Comparison of ENCODE assay signal across 1 cellular context in the genomic region with DNA sequence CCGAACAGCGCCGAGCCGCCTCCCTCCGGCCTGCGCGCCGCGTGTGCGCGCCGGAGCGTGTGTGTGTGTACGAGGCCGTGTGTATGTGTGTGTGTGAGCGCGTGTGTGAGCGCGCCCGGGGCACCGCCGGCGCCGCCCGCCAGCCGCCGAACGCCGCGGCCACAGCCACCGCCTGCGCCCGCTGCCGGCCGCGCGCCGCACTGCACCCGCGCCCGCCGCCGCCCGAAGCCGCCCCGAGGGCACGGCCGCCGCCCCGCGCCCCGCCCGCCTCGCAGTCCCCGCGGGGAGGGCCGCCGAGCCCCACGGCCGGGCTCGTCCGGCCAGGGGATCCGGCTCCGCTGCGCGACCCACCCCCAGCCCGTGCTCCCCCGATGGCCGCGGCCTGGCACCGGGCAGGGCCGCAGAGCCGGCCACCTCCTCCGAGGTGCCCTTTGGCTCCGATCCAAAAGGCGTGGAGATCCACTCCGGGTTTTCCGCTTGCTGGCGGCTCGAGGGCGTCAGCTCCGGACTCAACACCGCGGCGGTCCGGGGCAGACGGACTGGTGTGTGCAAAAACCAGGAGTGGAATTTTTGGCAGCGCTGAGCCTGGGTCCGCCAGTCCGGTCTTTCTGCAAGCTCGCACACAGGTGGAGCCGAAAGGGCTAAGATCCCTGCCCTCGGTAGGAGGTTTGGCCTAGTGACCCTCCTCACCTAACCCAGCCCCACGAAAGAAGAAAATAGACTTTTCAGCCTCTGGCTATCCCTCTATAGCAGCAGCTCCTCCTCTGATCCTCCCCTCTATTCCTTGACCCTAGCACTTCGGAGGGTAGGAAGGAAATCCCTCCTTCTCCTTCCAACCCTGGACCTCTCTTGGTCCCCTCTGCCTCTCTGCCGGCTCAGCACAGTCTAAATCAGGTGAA.
A peak's percentile ranks its signal among the peaks of the same experiment; 100 is the strongest.
TF ChIP-seq lines count a peak whose summit lies in the region.

A gene with protein sequence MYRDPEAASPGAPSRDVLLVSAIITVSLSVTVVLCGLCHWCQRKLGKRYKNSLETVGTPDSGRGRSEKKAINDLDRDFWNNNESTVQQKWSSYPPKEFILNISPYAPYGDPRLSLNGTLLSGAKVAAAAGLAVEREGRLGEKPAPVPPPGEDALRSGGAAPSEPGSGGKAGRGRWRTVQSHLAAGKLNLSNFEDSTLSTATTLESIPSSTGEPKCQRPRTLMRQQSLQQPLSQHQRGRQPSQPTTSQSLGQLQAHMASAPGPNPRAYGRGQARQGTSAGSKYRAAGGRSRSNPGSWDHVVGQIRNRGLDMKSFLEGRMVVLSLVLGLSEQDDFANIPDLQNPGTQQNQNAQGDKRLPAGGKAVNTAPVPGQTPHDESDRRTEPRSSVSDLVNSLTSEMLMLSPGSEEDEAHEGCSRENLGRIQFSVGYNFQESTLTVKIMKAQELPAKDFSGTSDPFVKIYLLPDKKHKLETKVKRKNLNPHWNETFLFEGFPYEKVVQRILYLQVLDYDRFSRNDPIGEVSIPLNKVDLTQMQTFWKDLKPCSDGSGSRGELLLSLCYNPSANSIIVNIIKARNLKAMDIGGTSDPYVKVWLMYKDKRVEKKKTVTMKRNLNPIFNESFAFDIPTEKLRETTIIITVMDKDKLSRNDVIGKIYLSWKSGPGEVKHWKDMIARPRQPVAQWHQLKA (minus strand): TSS at position 47 of the 899 bp plus-strand sequence. CDS start 256 bp downstream, outside the sequence.

TF ChIP-seq in HepG2, 621 proteins besides CTCF, POLR2A, EP300 and RAD21 (continued from another document and continues in another):
- TF ChIP-seq, protein P1, sequence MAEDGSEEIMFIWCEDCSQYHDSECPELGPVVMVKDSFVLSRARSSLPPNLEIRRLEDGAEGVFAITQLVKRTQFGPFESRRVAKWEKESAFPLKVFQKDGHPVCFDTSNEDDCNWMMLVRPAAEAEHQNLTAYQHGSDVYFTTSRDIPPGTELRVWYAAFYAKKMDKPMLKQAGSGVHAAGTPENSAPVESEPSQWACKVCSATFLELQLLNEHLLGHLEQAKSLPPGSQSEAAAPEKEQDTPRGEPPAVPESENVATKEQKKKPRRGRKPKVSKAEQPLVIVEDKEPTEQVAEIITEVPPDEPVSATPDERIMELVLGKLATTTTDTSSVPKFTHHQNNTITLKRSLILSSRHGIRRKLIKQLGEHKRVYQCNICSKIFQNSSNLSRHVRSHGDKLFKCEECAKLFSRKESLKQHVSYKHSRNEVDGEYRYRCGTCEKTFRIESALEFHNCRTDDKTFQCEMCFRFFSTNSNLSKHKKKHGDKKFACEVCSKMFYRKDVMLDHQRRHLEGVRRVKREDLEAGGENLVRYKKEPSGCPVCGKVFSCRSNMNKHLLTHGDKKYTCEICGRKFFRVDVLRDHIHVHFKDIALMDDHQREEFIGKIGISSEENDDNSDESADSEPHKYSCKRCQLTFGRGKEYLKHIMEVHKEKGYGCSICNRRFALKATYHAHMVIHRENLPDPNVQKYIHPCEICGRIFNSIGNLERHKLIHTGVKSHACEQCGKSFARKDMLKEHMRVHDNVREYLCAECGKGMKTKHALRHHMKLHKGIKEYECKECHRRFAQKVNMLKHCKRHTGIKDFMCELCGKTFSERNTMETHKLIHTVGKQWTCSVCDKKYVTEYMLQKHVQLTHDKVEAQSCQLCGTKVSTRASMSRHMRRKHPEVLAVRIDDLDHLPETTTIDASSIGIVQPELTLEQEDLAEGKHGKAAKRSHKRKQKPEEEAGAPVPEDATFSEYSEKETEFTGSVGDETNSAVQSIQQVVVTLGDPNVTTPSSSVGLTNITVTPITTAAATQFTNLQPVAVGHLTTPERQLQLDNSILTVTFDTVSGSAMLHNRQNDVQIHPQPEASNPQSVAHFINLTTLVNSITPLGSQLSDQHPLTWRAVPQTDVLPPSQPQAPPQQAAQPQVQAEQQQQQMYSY (CRISPR knock-in tag; IDR thresholded peaks at IDR 0.05): peak; percentile 99
- TF ChIP-seq SNRNP70 (IDR thresholded peaks at IDR 0.05; ENCODE audit: low read depth, low read length) (no peak), DMAP1 (CRISPR knock-in tag; IDR thresholded peaks at IDR 0.05) (no peak), ZNF367 (CRISPR knock-in tag; IDR thresholded peaks at IDR 0.05; ENCODE audit: borderline replicate concordance) (no peak), ELF4 (CRISPR knock-in tag; IDR thresholded peaks at IDR 0.05; ENCODE audit: borderline replicate concordance) (no peak), HDAC6 (IDR thresholded peaks at IDR 0.05; ENCODE audit: low read depth, low read length) (no peak), ZBTB7B (CRISPR knock-in tag; IDR thresholded peaks at IDR 0.05) (peak; percentile 62; the same call in 1 of the 2 replicates), ZNF777 (CRISPR knock-in tag; IDR thresholded peaks at IDR 0.05) (peak; percentile 98), YEATS2 (CRISPR knock-in tag; IDR thresholded peaks at IDR 0.05; ENCODE audit: borderline replicate concordance) (peak; percentile 45; the same call in 1 of the 2 replicates), CAMTA2 (CRISPR knock-in tag; IDR thresholded peaks at IDR 0.05; ENCODE audit: borderline replicate concordance) (0 out of 2 replicates have a peak, but pooled peaks have one; percentile 54), ZNF883 (CRISPR knock-in tag; IDR thresholded peaks at IDR 0.05; ENCODE audit: not compliant biosample characterization) (no peak), ZNF530 (CRISPR knock-in tag; IDR thresholded peaks at IDR 0.05; ENCODE audit: low read depth) (no peak), ZNF446 (CRISPR knock-in tag; IDR thresholded peaks at IDR 0.05) (0 out of 2 replicates have a peak, but pooled peaks have one; percentile 65), HES4 (CRISPR knock-in tag; IDR thresholded peaks at IDR 0.05; ENCODE audit: borderline replicate concordance) (0 out of 2 replicates have a peak, but pooled peaks have one; percentile 59), NR2F1 (CRISPR knock-in tag; IDR thresholded peaks at IDR 0.05) (no peak), PPARG (CRISPR knock-in tag; conservative IDR thresholded peaks at IDR 0.05) (0 out of 2 replicates have a peak, but pooled peaks have one; percentile 27), ONECUT2 (CRISPR knock-in tag; IDR thresholded peaks at IDR 0.05) (no peak), XRCC5 (optimal IDR thresholded peaks at IDR 0.05; ENCODE audit: low read length) (peak; percentile 99), HNRNPLL (IDR thresholded peaks at IDR 0.05; ENCODE audit: low read depth, low read length, poor library complexity, severe bottlenecking) (peak; percentile 75), ELF3 (CRISPR knock-in tag; IDR thresholded peaks at IDR 0.05) (peak; percentile 68; the same call in 1 of the 2 replicates), ZMAT3 (CRISPR knock-in tag; conservative IDR thresholded peaks at IDR 0.05) (0 out of 2 replicates have a peak, but pooled peaks have one; percentile 64), FOSL1 (CRISPR knock-in tag; IDR thresholded peaks at IDR 0.05; ENCODE audit: borderline replicate concordance) (no peak), RXRB (CRISPR knock-in tag; IDR thresholded peaks at IDR 0.05; ENCODE audit: borderline replicate concordance) (peak; percentile 48; the same call in 1 of the 2 replicates), ZNF558 (CRISPR knock-in tag; IDR thresholded peaks at IDR 0.05; ENCODE audit: borderline replicate concordance) (no peak), NFKB2 (CRISPR knock-in tag; IDR thresholded peaks at IDR 0.05; ENCODE audit: borderline replicate concordance) (peak; percentile 50; the same call in 1 of the 2 replicates), KLF15 (CRISPR knock-in tag; IDR thresholded peaks at IDR 0.05; ENCODE audit: borderline replicate concordance) (no peak), ZBTB21 (CRISPR knock-in tag; IDR thresholded peaks at IDR 0.05) (no peak), GATAD2A (CRISPR knock-in tag; IDR thresholded peaks at IDR 0.05) (peak; percentile 46), RBM22 (optimal IDR thresholded peaks at IDR 0.05; ENCODE audit: low read length) (no peak), ZNF547 (CRISPR knock-in tag; IDR thresholded peaks at IDR 0.05) (no peak)
- TF ChIP-seq, protein P2, sequence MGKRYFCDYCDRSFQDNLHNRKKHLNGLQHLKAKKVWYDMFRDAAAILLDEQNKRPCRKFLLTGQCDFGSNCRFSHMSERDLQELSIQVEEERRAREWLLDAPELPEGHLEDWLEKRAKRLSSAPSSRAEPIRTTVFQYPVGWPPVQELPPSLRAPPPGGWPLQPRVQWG (CRISPR knock-in tag; IDR thresholded peaks at IDR 0.05; ENCODE audit: borderline replicate concordance, low read depth): no peak
- TF ChIP-seq, protein P3, sequence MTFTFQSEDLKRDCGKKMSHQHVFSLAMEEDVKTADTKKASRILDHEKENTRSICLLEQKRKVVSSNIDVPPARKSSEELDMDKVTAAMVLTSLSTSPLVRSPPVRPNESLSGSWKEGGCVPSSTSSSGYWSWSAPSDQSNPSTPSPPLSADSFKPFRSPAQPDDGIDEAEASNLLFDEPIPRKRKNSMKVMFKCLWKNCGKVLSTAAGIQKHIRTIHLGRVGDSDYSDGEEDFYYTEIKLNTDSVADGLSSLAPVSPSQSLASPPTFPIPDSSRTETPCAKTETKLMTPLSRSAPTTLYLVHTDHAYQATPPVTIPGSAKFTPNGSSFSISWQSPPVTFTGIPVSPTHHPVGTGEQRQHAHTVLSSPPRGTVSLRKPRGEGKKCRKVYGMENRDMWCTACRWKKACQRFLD (CRISPR knock-in tag; IDR thresholded peaks at IDR 0.05; ENCODE audit: borderline replicate concordance): no peak
- TF ChIP-seq, protein P4, sequence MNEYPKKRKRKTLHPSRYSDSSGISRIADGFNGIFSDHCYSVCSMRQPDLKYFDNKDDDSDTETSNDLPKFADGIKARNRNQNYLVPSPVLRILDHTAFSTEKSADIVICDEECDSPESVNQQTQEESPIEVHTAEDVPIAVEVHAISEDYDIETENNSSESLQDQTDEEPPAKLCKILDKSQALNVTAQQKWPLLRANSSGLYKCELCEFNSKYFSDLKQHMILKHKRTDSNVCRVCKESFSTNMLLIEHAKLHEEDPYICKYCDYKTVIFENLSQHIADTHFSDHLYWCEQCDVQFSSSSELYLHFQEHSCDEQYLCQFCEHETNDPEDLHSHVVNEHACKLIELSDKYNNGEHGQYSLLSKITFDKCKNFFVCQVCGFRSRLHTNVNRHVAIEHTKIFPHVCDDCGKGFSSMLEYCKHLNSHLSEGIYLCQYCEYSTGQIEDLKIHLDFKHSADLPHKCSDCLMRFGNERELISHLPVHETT (CRISPR knock-in tag; conservative IDR thresholded peaks at IDR 0.05): no peak
- TF ChIP-seq, protein P5, sequence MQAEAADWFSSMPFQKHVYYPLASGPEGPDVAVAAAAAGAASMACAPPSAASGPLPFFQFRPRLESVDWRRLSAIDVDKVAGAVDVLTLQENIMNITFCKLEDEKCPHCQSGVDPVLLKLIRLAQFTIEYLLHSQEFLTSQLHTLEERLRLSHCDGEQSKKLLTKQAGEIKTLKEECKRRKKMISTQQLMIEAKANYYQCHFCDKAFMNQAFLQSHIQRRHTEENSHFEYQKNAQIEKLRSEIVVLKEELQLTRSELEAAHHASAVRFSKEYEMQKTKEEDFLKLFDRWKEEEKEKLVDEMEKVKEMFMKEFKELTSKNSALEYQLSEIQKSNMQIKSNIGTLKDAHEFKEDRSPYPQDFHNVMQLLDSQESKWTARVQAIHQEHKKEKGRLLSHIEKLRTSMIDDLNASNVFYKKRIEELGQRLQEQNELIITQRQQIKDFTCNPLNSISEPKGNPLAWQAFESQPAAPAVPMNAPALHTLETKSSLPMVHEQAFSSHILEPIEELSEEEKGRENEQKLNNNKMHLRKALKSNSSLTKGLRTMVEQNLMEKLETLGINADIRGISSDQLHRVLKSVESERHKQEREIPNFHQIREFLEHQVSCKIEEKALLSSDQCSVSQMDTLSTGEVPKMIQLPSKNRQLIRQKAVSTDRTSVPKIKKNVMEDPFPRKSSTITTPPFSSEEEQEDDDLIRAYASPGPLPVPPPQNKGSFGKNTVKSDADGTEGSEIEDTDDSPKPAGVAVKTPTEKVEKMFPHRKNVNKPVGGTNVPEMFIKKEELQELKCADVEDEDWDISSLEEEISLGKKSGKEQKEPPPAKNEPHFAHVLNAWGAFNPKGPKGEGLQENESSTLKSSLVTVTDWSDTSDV (CRISPR knock-in tag; IDR thresholded peaks at IDR 0.05): peak; percentile 47; the same call in 1 of the 2 replicates
- TF ChIP-seq, protein P6, sequence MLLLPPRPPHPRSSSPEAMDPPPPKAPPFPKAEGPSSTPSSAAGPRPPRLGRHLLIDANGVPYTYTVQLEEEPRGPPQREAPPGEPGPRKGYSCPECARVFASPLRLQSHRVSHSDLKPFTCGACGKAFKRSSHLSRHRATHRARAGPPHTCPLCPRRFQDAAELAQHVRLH (CRISPR knock-in tag; IDR thresholded peaks at IDR 0.05; ENCODE audit: borderline replicate concordance, low read depth): peak; percentile 83; the same call in 1 of the 2 replicates
- TF ChIP-seq, protein P7, sequence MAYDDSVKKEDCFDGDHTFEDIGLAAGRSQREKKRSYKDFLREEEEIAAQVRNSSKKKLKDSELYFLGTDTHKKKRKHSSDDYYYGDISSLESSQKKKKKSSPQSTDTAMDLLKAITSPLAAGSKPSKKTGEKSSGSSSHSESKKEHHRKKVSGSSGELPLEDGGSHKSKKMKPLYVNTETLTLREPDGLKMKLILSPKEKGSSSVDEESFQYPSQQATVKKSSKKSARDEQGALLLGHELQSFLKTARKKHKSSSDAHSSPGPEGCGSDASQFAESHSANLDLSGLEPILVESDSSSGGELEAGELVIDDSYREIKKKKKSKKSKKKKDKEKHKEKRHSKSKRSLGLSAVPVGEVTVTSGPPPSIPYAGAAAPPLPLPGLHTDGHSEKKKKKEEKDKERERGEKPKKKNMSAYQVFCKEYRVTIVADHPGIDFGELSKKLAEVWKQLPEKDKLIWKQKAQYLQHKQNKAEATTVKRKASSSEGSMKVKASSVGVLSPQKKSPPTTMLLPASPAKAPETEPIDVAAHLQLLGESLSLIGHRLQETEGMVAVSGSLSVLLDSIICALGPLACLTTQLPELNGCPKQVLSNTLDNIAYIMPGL (CRISPR knock-in tag; IDR thresholded peaks at IDR 0.05; ENCODE audit: borderline replicate concordance in 1 of 2, low read depth in 1 of 2): peak; percentile 37 to 84; a peak in 2 of 4 replicates
- TF ChIP-seq, protein P8, sequence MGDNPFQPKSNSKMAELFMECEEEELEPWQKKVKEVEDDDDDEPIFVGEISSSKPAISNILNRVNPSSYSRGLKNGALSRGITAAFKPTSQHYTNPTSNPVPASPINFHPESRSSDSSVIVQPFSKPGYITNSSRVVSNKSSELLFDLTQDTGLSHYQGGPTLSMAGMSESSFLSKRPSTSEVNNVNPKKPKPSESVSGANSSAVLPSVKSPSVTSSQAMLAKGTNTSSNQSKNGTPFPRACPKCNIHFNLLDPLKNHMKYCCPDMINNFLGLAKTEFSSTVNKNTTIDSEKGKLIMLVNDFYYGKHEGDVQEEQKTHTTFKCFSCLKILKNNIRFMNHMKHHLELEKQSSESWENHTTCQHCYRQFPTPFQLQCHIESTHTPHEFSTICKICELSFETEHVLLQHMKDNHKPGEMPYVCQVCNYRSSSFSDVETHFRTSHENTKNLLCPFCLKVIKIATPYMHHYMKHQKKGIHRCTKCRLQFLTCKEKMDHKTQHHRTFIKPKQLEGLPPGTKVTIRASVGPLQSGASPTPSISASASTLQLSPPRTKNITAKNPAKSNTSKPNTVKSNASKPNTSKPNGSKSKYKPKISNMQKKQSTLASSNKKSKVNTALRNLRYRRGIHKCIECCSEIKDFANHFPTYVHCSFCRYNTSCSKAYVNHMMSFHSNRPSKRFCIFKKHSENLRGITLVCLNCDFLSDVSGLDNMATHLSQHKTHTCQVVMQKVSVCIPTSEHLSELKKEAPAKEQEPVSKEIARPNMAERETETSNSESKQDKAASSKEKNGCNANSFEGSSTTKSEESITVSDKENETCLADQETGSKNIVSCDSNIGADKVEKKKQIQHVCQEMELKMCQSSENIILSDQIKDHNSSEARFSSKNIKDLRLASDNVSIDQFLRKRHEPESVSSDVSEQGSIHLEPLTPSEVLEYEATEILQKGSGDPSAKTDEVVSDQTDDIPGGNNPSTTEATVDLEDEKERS (CRISPR knock-in tag; IDR thresholded peaks at IDR 0.05): no peak
